Comparison of ENCODE assay signal across 10 cellular contexts in genomic region chr3:120113128-120114116, GRCh38. TPM values are rescaled to one million over a fixed set of nuclear protein-coding genes. Genes with fewer than 3 reads are reported as not detected.
DNase-seq lines count a peak whose midpoint lies in the region; ATAC-seq and TF ChIP-seq lines count a peak whose summit lies in the region.
"Had no signal": no experiment of that assay in that cellular context is flagged by ENCODE, and none has a peak within 500 bp of the region (broad histone marks: within the 10 kb centered on the region; RNA-seq: fewer than 3 reads in every experiment).

No MANE protein-coding gene starts in this region.

- CTCF ChIA-PET in CD4-positive, alpha-beta memory T cell (lab: Charles Lee; ENCODE audit: partially characterized antibody): no interaction called here

- no peak overlapping the region for H3K9ac ChIP-seq in adipocyte (ENCODE audit: low read length)

- no peak overlapping the region for H3K27ac Mint-ChIP-seq in CD4-positive, alpha-beta memory T cell

- H3K4me1 Mint-ChIP-seq in CD4-positive, alpha-beta memory T cell: no peaks in the 10 kb centered on the region

- no peak for TF ChIP-seq POLR2A in upper lobe of left lung (IDR thresholded peaks at IDR 0.05)

- H3K27ac ChIP-seq in upper lobe of left lung: peak overlapping the region in 1 of 4 donors; percentile 1
- no peak overlapping the region for H3K27ac ChIP-seq in CD4-positive, alpha-beta memory T cell (ENCODE audit: low read depth, low read length)

- H3K9me3 Mint-ChIP-seq in CD4-positive, alpha-beta memory T cell: peaks cover 0 to 19% (median 13%) of the 10 kb centered on the region in 8 donors

- DNase-seq in HK-2 (ENCODE audit: unreplicated experiment) (peak; percentile 37), adipocyte (ENCODE audit: low read depth) (peak; percentile 55), fibroblast of villous mesenchyme (ENCODE audit: low read depth) (peak; percentile 33), upper lobe of left lung (peak in 1 of 2 donors; percentile 73), UCSD-AML1 (lab: John Stamatoyannopoulos, UW; ENCODE audit: unreplicated experiment) (no peak)
- DNase-seq in CD4-positive, alpha-beta memory T cell: no peak
- DNase-seq: activated CD8-positive, alpha-beta memory T cell treated with anti-CD3 and anti-CD28 coated beads for 24 hours; NCI-H146 had no signal

- H3K27me3 ChIP-seq in adipocyte (replicated peaks; ENCODE audit: control insufficient read depth, insufficient read depth, low read length) (no peaks in the 10 kb centered on the region), upper lobe of left lung (no peaks in the 10 kb centered on the region)
- no peaks in the 10 kb centered on the region for H3K27me3 ChIP-seq in CD4-positive, alpha-beta memory T cell (ENCODE audit: insufficient read depth, low read length)

- H3K36me3 Mint-ChIP-seq in CD4-positive, alpha-beta memory T cell: peaks cover 0 to 12% of the 10 kb centered on the region in 2 donors

- no peak overlapping the region for H3K4me3 Mint-ChIP-seq in CD4-positive, alpha-beta memory T cell
- H3K4me3 Mint-ChIP-seq: neural crest cell had no signal

- no peak overlapping the region for H3K4me3 ChIP-seq in adipocyte (ENCODE audit: low read length)
- no peak overlapping the region for H3K4me3 ChIP-seq in fibroblast of villous mesenchyme (ENCODE audit: low read depth, low read length)
- H3K4me3 ChIP-seq in upper lobe of left lung: no peak overlapping the region
- no peak overlapping the region for H3K4me3 ChIP-seq in CD4-positive, alpha-beta memory T cell (ENCODE audit: low read length in 2 of 2)

- intact Hi-C loops in CD4-positive, alpha-beta memory T cell (cut with micrococcal nuclease): no loop called here

- H3K4me1 ChIP-seq in adipocyte (ENCODE audit: control insufficient read depth, insufficient read depth, low read length) (peaks cover 8% of the 10 kb centered on the region), upper lobe of left lung (peaks cover 0 to 6% (median 1%) of the 10 kb centered on the region in 4 donors)
- no peaks in the 10 kb centered on the region for H3K4me1 ChIP-seq in CD4-positive, alpha-beta memory T cell (ENCODE audit: insufficient read depth, low read length)

- no peak for TF ChIP-seq CTCF in fibroblast of villous mesenchyme (IDR thresholded peaks at IDR 0.05; ENCODE audit: insufficient read depth, low read depth, low read length)
- no peak for TF ChIP-seq CTCF in upper lobe of left lung (IDR thresholded peaks at IDR 0.05)

- 64 to 76% methylated on average over 7 to 8 of the region's 8 CpGs for WGBS in upper lobe of left lung, 2 donors

- H3K27me3 Mint-ChIP-seq in CD4-positive, alpha-beta memory T cell: peaks cover 0 to 3% of the 10 kb centered on the region in 2 donors

- peak in 1 of 4 donors; percentile 40 for TF ChIP-seq EP300 in upper lobe of left lung (IDR thresholded peaks at IDR 0.05)

- H3K9me3 ChIP-seq in adipocyte (ENCODE audit: control insufficient read depth, low read length) (no peaks in the 10 kb centered on the region), upper lobe of left lung (peaks cover 0 to 5% (median 0%) of the 10 kb centered on the region in 4 donors)
- no peaks in the 10 kb centered on the region for H3K9me3 ChIP-seq in CD4-positive, alpha-beta memory T cell (ENCODE audit: control insufficient read depth in 1 of 2, low read length in 2 of 2)

- no peaks in the 10 kb centered on the region for H3K36me3 ChIP-seq in adipocyte (ENCODE audit: control insufficient read depth, insufficient read depth, low read length, severe bottlenecking)
- H3K36me3 ChIP-seq in upper lobe of left lung: no peaks in the 10 kb centered on the region
- no peaks in the 10 kb centered on the region for H3K36me3 ChIP-seq in CD4-positive, alpha-beta memory T cell (ENCODE audit: insufficient read depth, low read length)

- POLR2A ChIA-PET in CD4-positive, alpha-beta memory T cell (lab: Charles Lee; ENCODE audit: partially characterized antibody): interaction anchor here (1.2 kb wide), 1 partner anchor 9 kb away, joined by 3 read pairs; no protein-coding TSS in a partner anchor

- ATAC-seq in upper lobe of left lung (ENCODE audit: low FRiP score in 2 of 2) (peak; percentile 46 to 87), HG03159 (IDR thresholded peaks at IDR 0.05; ENCODE audit: unreplicated experiment) (no peak)

RNA-seq across cellular contexts. Expression of gene GSK3B, which starts 19.2 kb away (rescaled TPM):
- total RNA-seq in fibroblast of villous mesenchyme (83.8 and 94.1 TPM in 2 replicates), upper lobe of left lung (10 to 100 TPM; 41.4 to 84.9 (median 48.0) TPM)
- total RNA-seq in CD4-positive, alpha-beta memory T cell: 10 to 100 TPM; 33.4 to 35.0 TPM
- 10 to 100 TPM; 10.4 to 17.6 TPM for polyA plus RNA-seq in CD4-positive, alpha-beta memory T cell

Comparison
In these comparisons a context has a peak if more than half of its experiments do, and no peak if none do; other contexts are left out.
1. DNase-seq: peak in HK-2 (single experiment), adipocyte (single experiment) and fibroblast of villous mesenchyme (single experiment); none in UCSD-AML1 (single experiment) and CD4-positive, alpha-beta memory T cell (0 of 5).